In genomic region chr16:31700530-31701388, GRCh38 we compare ENCODE assay signal across 8 cellular contexts.
DNase-seq lines count a peak whose midpoint lies in the region; ATAC-seq and TF ChIP-seq lines count a peak whose summit lies in the region.

No MANE protein-coding gene starts in this region.

- intact Hi-C loops in colonic mucosa (cut with DNase I) (no loop called here), lower lobe of right lung (cut with DNase I) (no loop called here)

- POLR2A ChIA-PET in GM10248 (lab: Yijun Ruan, JAX) = interaction anchor here (0.5 to 1.6 kb wide), 2 partner anchors 12 to 177 kb away, joined by 3 to 8 read pairs; a partner anchor contains a TSS

- H3K27me3 ChIP-seq in colonic mucosa (no peaks in the 10 kb centered on the region), lower lobe of right lung (ENCODE audit: low read depth) (no peaks in the 10 kb centered on the region)

- TF ChIP-seq RAD21 in Ishikawa (IDR thresholded peaks at IDR 0.05; ENCODE audit: low read depth) = no peak

- H3K4me1 ChIP-seq in colonic mucosa (no peaks in the 10 kb centered on the region), lower lobe of right lung (peaks cover 15% of the 10 kb centered on the region)

- H3K9me3 ChIP-seq in colonic mucosa (no peaks in the 10 kb centered on the region), lower lobe of right lung (no peaks in the 10 kb centered on the region)

- H3K4me3 ChIP-seq in colonic mucosa (peak overlapping the region; percentile 86), lower lobe of right lung (peak overlapping the region; percentile 85)

- peak; percentile 53 for DNase-seq in GM10248 (ENCODE audit: extremely low spot score)
- DNase-seq in activated CD4-positive, alpha-beta T cell treated with anti-CD3 and anti-CD28 coated beads for 4 hours = peak; percentile 91 to 93
- DNase-seq in colonic mucosa = peak; percentile 95
- peak; percentile 92 for DNase-seq in lower lobe of right lung
- peak; percentile 81 to 88 (median 82) for DNase-seq in stimulated activated CD4-positive, alpha-beta T cell treated with anti-CD3 and anti-CD28 coated beads, TNF-alpha, amount 100 ng/mL, for 4 hours (ENCODE audit: low read depth in 3 of 3)
- no peak for DNase-seq in NCI-H1105 treated with DMSO at 0.1 percent for 48 hours (lab: John Stamatoyannopoulos, UW)

- TF ChIP-seq CTCF in GM10248 (IDR thresholded peaks at IDR 0.05; ENCODE audit: control extremely low read depth, extremely low read depth, low read depth, missing control alignments) = peak; percentile 19
- TF ChIP-seq CTCF in colonic mucosa (IDR thresholded peaks at IDR 0.05) = no peak
- peak; percentile 27 for TF ChIP-seq CTCF in lower lobe of right lung (IDR thresholded peaks at IDR 0.05)

- no peaks in the 10 kb centered on the region for H3K36me3 ChIP-seq in colonic mucosa
- peaks cover 27% of the 10 kb centered on the region for H3K36me3 ChIP-seq in lower lobe of right lung

- no peak for TF ChIP-seq EP300 in Ishikawa (IDR thresholded peaks at IDR 0.05; ENCODE audit: borderline replicate concordance)

- peak overlapping the region; percentile 79 to 87 for H3K9ac ChIP-seq in colonic mucosa (ENCODE audit: low read depth in 2 of 2, low read length in 2 of 2)

- H3K27ac ChIP-seq in colonic mucosa (peak overlapping the region; percentile 50), lower lobe of right lung (peak overlapping the region; percentile 85)

- ATAC-seq in GM21529 (IDR thresholded peaks at IDR 0.05; ENCODE audit: unreplicated experiment) = peak; percentile 39
- peak; percentile 94 to 97 for ATAC-seq in lower lobe of right lung

- CTCF ChIA-PET in GM10248 (lab: Yijun Ruan, JAX) = interaction anchor here (0.7 to 1.2 kb wide), 3 partner anchors 8 to 168 kb away, joined by 3 to 4 read pairs (median 3); no protein-coding TSS in a partner anchor

TF ChIP-seq in Ishikawa, 13 proteins besides CTCF, POLR2A, EP300 and RAD21:
- TF ChIP-seq CREB1 (IDR thresholded peaks at IDR 0.05; ENCODE audit: low read depth) = no peak
- TF ChIP-seq TAF1 (IDR thresholded peaks at IDR 0.05; ENCODE audit: low read depth) = peak; percentile 65
- 0 out of 2 replicates have a peak, but pooled peaks have one; percentile 20 for TF ChIP-seq YY1 (IDR thresholded peaks at IDR 0.05; ENCODE audit: low read depth)
